In genomic region chrX:48940404-48940955, GRCh38 we compare ENCODE assay signal across 16 cellular contexts. TPM values are rescaled to one million over a fixed set of nuclear protein-coding genes. Genes with fewer than 3 reads are reported as not detected.
DNase-seq lines count a peak whose midpoint lies in the region; ATAC-seq, FAIRE-seq and TF ChIP-seq lines count a peak whose summit lies in the region.
"Had no signal": no experiment of that assay in that cellular context is flagged by ENCODE, and none has a peak within 500 bp of the region (broad histone marks: within the 10 kb centered on the region; RNA-seq: fewer than 3 reads in every experiment).

No MANE protein-coding gene starts in this region.

- CTCF ChIA-PET in CD8-positive, alpha-beta memory T cell (lab: Charles Lee) = interaction anchor here (0.9 to 2.1 kb wide), 5 partner anchors 9 to 309 kb away, joined by 3 to 7 read pairs (median 3); no protein-coding TSS in a partner anchor

- TF ChIP-seq EP300 in gastroesophageal sphincter (IDR thresholded peaks at IDR 0.05) = no peak

- intact Hi-C loops in activated T-helper 1 cell treated with anti-CD3 and anti-CD28 coated beads, Interleukin-12 subunit alpha, Interleukin-12 subunit beta, Interleukin-2, Interleukin-4 antibody, amounts not matched to agents 30 ng/mL and 10 ng/mL and 1 ng/mL, durations not matched to agents 14 hours and 24 hours and 36 hours (cut with micrococcal nuclease) = no loop called here

- no peaks in the 10 kb centered on the region for H3K9me2 ChIP-seq in MM.1S (replicated peaks; ENCODE audit: insufficient read depth, low read length)

- peak overlapping the region in 6 of 7 donors; percentile 23 to 89 (median 78) for H3K4me3 Mint-ChIP-seq in CD8-positive, alpha-beta memory T cell
- peak overlapping the region; percentile 22 for H3K4me3 Mint-ChIP-seq in activated T-helper 1 cell treated with anti-CD3 and anti-CD28 coated beads, Interleukin-12 subunit alpha, Interleukin-12 subunit beta, Interleukin-2, Interleukin-4 antibody, amounts not matched to agents 30 ng/mL and 10 ng/mL and 1 ng/mL, durations not matched to agents 14 hours and 24 hours and 36 hours
- peak overlapping the region; percentile 86 for H3K4me3 Mint-ChIP-seq in natural killer cell treated with Interleukin-12 subunit alpha and Interleukin-12 subunit beta and Interleukin-15 and Interleukin-18, amount 100 ng/mL, for 72 hours

- peak; percentile 30 to 54 for ATAC-seq in natural killer cell treated with Interleukin-12 subunit alpha and Interleukin-12 subunit beta and Interleukin-15 and Interleukin-18, amount 100 ng/mL, for 72 hours
- no peak for ATAC-seq in gastroesophageal sphincter
- ATAC-seq in HG02981 (IDR thresholded peaks at IDR 0.05; ENCODE audit: unreplicated experiment) = no peak
- ATAC-seq: heart right ventricle, left cardiac atrium had no signal

- DNase-seq in CD8-positive, alpha-beta memory T cell = no peak
- DNase-seq in MM.1S = peak; percentile 68
- no peak for DNase-seq in activated T-helper 1 cell treated with anti-CD3 and anti-CD28 coated beads, Interleukin-12 subunit alpha, Interleukin-12 subunit beta, Interleukin-2, Interleukin-4 antibody, amounts not matched to agents 30 ng/mL and 10 ng/mL and 1 ng/mL, durations not matched to agents 14 hours and 24 hours and 36 hours (ENCODE audit: low spot score)
- peak; percentile 71 for DNase-seq in natural killer cell treated with Interleukin-12 subunit alpha and Interleukin-12 subunit beta and Interleukin-15 and Interleukin-18, amount 100 ng/mL, for 72 hours (ENCODE audit: low spot score)
- no peak for DNase-seq in GM12891 (ENCODE audit: insufficient read length, low spot score)
- DNase-seq: Caco-2, heart right ventricle, left cardiac atrium, NCI-H1694, NCI-H510A, SHP77 had no signal

- H3K4me2 ChIP-seq in MM.1S (ENCODE audit: low read depth, low read length) = peak overlapping the region; percentile 87

- no peaks in the 10 kb centered on the region for H3K9me3 Mint-ChIP-seq in CD8-positive, alpha-beta memory T cell
- no peaks in the 10 kb centered on the region for H3K9me3 Mint-ChIP-seq in activated T-helper 1 cell treated with anti-CD3 and anti-CD28 coated beads, Interleukin-12 subunit alpha, Interleukin-12 subunit beta, Interleukin-2, Interleukin-4 antibody, amounts not matched to agents 30 ng/mL and 10 ng/mL and 1 ng/mL, durations not matched to agents 14 hours and 24 hours and 36 hours
- H3K9me3 Mint-ChIP-seq in natural killer cell treated with Interleukin-12 subunit alpha and Interleukin-12 subunit beta and Interleukin-15 and Interleukin-18, amount 100 ng/mL, for 72 hours = no peaks in the 10 kb centered on the region

- no peaks in the 10 kb centered on the region for H3K36me3 ChIP-seq in CD8-positive, alpha-beta memory T cell (ENCODE audit: insufficient read depth, low read length)
- no peaks in the 10 kb centered on the region for H3K36me3 ChIP-seq in MM.1S (replicated peaks; ENCODE audit: insufficient read depth, low read length)
- H3K36me3 ChIP-seq in gastroesophageal sphincter = peaks cover 0 to 29% of the 10 kb centered on the region in 2 donors
- H3K36me3 ChIP-seq: cardiac muscle cell, right atrium auricular region had no signal

- peak overlapping the region; percentile 73 for H3K27ac ChIP-seq in CD8-positive, alpha-beta memory T cell (ENCODE audit: low read depth, low read length)
- H3K27ac ChIP-seq in MM.1S (ENCODE audit: low read length) (peak overlapping the region; percentile 100), gastroesophageal sphincter (no peak overlapping the region)
- H3K27ac ChIP-seq: cardiac muscle cell, right atrium auricular region, VCaP had no signal

- whole genome bisulfite sequencing in gastroesophageal sphincter (ENCODE audit: low coverage in 1 of 2), 2 donors = 80% methylated on average over 1 of the region's 2 CpGs; no CpG with 5 or more reads in 1 of the 2 donors

- FAIRE-seq in GM12891 (lab: Jason Lieb, UNC) = no peak

- H3K36me3 Mint-ChIP-seq in CD8-positive, alpha-beta memory T cell = peaks cover 0 to 40% (median 7%) of the 10 kb centered on the region in 3 donors
- H3K36me3 Mint-ChIP-seq in activated T-helper 1 cell treated with anti-CD3 and anti-CD28 coated beads, Interleukin-12 subunit alpha, Interleukin-12 subunit beta, Interleukin-2, Interleukin-4 antibody, amounts not matched to agents 30 ng/mL and 10 ng/mL and 1 ng/mL, durations not matched to agents 14 hours and 24 hours and 36 hours (ENCODE audit: low read depth) = peaks cover 42% of the 10 kb centered on the region
- peaks cover 14% of the 10 kb centered on the region for H3K36me3 Mint-ChIP-seq in natural killer cell treated with Interleukin-12 subunit alpha and Interleukin-12 subunit beta and Interleukin-15 and Interleukin-18, amount 100 ng/mL, for 72 hours

- peaks cover 43% of the 10 kb centered on the region for H3F3A ChIP-seq in MM.1S (ENCODE audit: insufficient read depth, low read length)

- peaks cover 65% of the 10 kb centered on the region for H3K79me2 ChIP-seq in MM.1S (ENCODE audit: low read length)

- peaks cover 83 to 90% (median 90%) of the 10 kb centered on the region in 3 donors for H3K4me1 Mint-ChIP-seq in CD8-positive, alpha-beta memory T cell
- H3K4me1 Mint-ChIP-seq in activated T-helper 1 cell treated with anti-CD3 and anti-CD28 coated beads, Interleukin-12 subunit alpha, Interleukin-12 subunit beta, Interleukin-2, Interleukin-4 antibody, amounts not matched to agents 30 ng/mL and 10 ng/mL and 1 ng/mL, durations not matched to agents 14 hours and 24 hours and 36 hours (ENCODE audit: low read depth) = peaks cover 78% of the 10 kb centered on the region
- peaks cover 81 to 82% of the 10 kb centered on the region in 2 donors for H3K4me1 Mint-ChIP-seq in natural killer cell treated with Interleukin-12 subunit alpha and Interleukin-12 subunit beta and Interleukin-15 and Interleukin-18, amount 100 ng/mL, for 72 hours (ENCODE audit: low read depth in 2 of 2)

- no peak for TF ChIP-seq POLR2A in GM12891 (IDR thresholded peaks at IDR 0.05; ENCODE audit: low read depth, low read length)
- TF ChIP-seq POLR2A in gastroesophageal sphincter (IDR thresholded peaks at IDR 0.05) = no peak

- H3K27me3 ChIP-seq in CD8-positive, alpha-beta memory T cell (ENCODE audit: insufficient read depth, low read length, poor library complexity, severe bottlenecking) = no peaks in the 10 kb centered on the region
- H3K27me3 ChIP-seq in MM.1S (replicated peaks; ENCODE audit: insufficient read depth, low read length) = no peaks in the 10 kb centered on the region
- no peaks in the 10 kb centered on the region for H3K27me3 ChIP-seq in gastroesophageal sphincter
- H3K27me3 ChIP-seq: cardiac muscle cell, heart right ventricle, right atrium auricular region had no signal

- peak overlapping the region; percentile 56 for H3K4me3 ChIP-seq in CD8-positive, alpha-beta memory T cell (ENCODE audit: low read length)
- no peak overlapping the region for H3K4me3 ChIP-seq in MM.1S (ENCODE audit: low read length)
- H3K4me3 ChIP-seq in gastroesophageal sphincter = no peak overlapping the region
- H3K4me3 ChIP-seq: cardiac muscle cell, heart right ventricle, right atrium auricular region had no signal

- TF ChIP-seq CTCF in MM.1S (IDR thresholded peaks at IDR 0.05; ENCODE audit: low read length) (no peak), gastroesophageal sphincter (IDR thresholded peaks at IDR 0.05) (no peak)

- peaks cover 85% of the 10 kb centered on the region for H3K4me1 ChIP-seq in CD8-positive, alpha-beta memory T cell (ENCODE audit: insufficient read depth, low read length)
- H3K4me1 ChIP-seq in MM.1S (ENCODE audit: low read length) = peaks cover 73% of the 10 kb centered on the region
- H3K4me1 ChIP-seq in gastroesophageal sphincter = peaks cover 0 to 46% (median 0%) of the 10 kb centered on the region in 3 donors
- H3K4me1 ChIP-seq: Caco-2 had no signal

- H2AFZ ChIP-seq in MM.1S (ENCODE audit: low read length) = no peak overlapping the region

- H3K9ac ChIP-seq in MM.1S (ENCODE audit: low read length) = peak overlapping the region; percentile 95

- H4K20me1 ChIP-seq in MM.1S (ENCODE audit: insufficient read depth, low read length) = no peaks in the 10 kb centered on the region

- peak overlapping the region; percentile 93 to 97 (median 94) for H3K27ac Mint-ChIP-seq in CD8-positive, alpha-beta memory T cell
- peak overlapping the region; percentile 97 for H3K27ac Mint-ChIP-seq in activated T-helper 1 cell treated with anti-CD3 and anti-CD28 coated beads, Interleukin-12 subunit alpha, Interleukin-12 subunit beta, Interleukin-2, Interleukin-4 antibody, amounts not matched to agents 30 ng/mL and 10 ng/mL and 1 ng/mL, durations not matched to agents 14 hours and 24 hours and 36 hours
- peak overlapping the region; percentile 94 to 96 for H3K27ac Mint-ChIP-seq in natural killer cell treated with Interleukin-12 subunit alpha and Interleukin-12 subunit beta and Interleukin-15 and Interleukin-18, amount 100 ng/mL, for 72 hours

- no peaks in the 10 kb centered on the region for H3K9me3 ChIP-seq in CD8-positive, alpha-beta memory T cell (ENCODE audit: low read length)
- no peaks in the 10 kb centered on the region for H3K9me3 ChIP-seq in MM.1S (replicated peaks; ENCODE audit: insufficient read depth, low read length)
- no peaks in the 10 kb centered on the region for H3K9me3 ChIP-seq in gastroesophageal sphincter
- H3K9me3 ChIP-seq: Caco-2, heart right ventricle, right atrium auricular region had no signal

- POLR2A ChIA-PET in CD8-positive, alpha-beta memory T cell (lab: Charles Lee) = interaction anchor here (0.7 to 2.8 kb wide), 4 partner anchors 18 to 464 kb away, joined by 3 to 17 read pairs (median 5); partner anchors contain the start of genes PQBP1 and TIMM17B

- peaks cover 0 to 2% of the 10 kb centered on the region in 2 donors for H3K27me3 Mint-ChIP-seq in CD8-positive, alpha-beta memory T cell
- H3K27me3 Mint-ChIP-seq in activated T-helper 1 cell treated with anti-CD3 and anti-CD28 coated beads, Interleukin-12 subunit alpha, Interleukin-12 subunit beta, Interleukin-2, Interleukin-4 antibody, amounts not matched to agents 30 ng/mL and 10 ng/mL and 1 ng/mL, durations not matched to agents 14 hours and 24 hours and 36 hours (ENCODE audit: insufficient read depth) = no peaks in the 10 kb centered on the region
- no peaks in the 10 kb centered on the region for H3K27me3 Mint-ChIP-seq in natural killer cell treated with Interleukin-12 subunit alpha and Interleukin-12 subunit beta and Interleukin-15 and Interleukin-18, amount 100 ng/mL, for 72 hours

RNA-seq across cellular contexts. Expression of gene OTUD5, which starts 16.9 kb away (rescaled TPM):
- total RNA-seq in CD8-positive, alpha-beta memory T cell = 10 to 100 TPM; 67.3 to 69.1 TPM
- polyA plus RNA-seq in CD8-positive, alpha-beta memory T cell = 47.5 TPM
- 84.1 and 84.8 TPM in 2 replicates for total RNA-seq in activated T-helper 1 cell treated with anti-CD3 and anti-CD28 coated beads, Interleukin-12 subunit alpha, Interleukin-12 subunit beta, Interleukin-2, Interleukin-4 antibody, amounts not matched to agents 30 ng/mL and 10 ng/mL and 1 ng/mL, durations not matched to agents 14 hours and 24 hours and 36 hours
- total RNA-seq in natural killer cell treated with Interleukin-12 subunit alpha and Interleukin-12 subunit beta and Interleukin-15 and Interleukin-18, amount 100 ng/mL, for 72 hours = 10 to 100 TPM; 75.8 to 79.9 TPM
- polyA plus RNA-seq in GM12891 (2012; ENCODE audit: low read depth, missing spikeins) = 51.3 TPM
- 10 to 100 TPM; 36.8 to 54.3 (median 47.7) TPM for total RNA-seq in gastroesophageal sphincter

RNA-seq across cellular contexts. Expression of gene PIM2, which starts 21.7 kb away (rescaled TPM):
- total RNA-seq in CD8-positive, alpha-beta memory T cell = 100 to 1,000 TPM; 269 to 273 TPM
- polyA plus RNA-seq in CD8-positive, alpha-beta memory T cell = 212 TPM
- total RNA-seq in activated T-helper 1 cell treated with anti-CD3 and anti-CD28 coated beads, Interleukin-12 subunit alpha, Interleukin-12 subunit beta, Interleukin-2, Interleukin-4 antibody, amounts not matched to agents 30 ng/mL and 10 ng/mL and 1 ng/mL, durations not matched to agents 14 hours and 24 hours and 36 hours = 475 and 478 TPM in 2 replicates
- total RNA-seq in natural killer cell treated with Interleukin-12 subunit alpha and Interleukin-12 subunit beta and Interleukin-15 and Interleukin-18, amount 100 ng/mL, for 72 hours = 100 to 1,000 TPM; 291 to 478 TPM
- polyA plus RNA-seq in GM12891 (2012; ENCODE audit: low read depth, missing spikeins) = 92.2 TPM
- 1 to 10 TPM; 4.7 to 7.4 (median 7.0) TPM for total RNA-seq in gastroesophageal sphincter

RNA-seq across cellular contexts. Expression of gene SLC35A2, which starts 29.0 kb away (rescaled TPM):
- 10 to 100 TPM; 27.1 to 27.2 TPM for total RNA-seq in CD8-positive, alpha-beta memory T cell
- polyA plus RNA-seq in CD8-positive, alpha-beta memory T cell = 13.2 TPM
- 24.9 and 26.5 TPM in 2 replicates for total RNA-seq in activated T-helper 1 cell treated with anti-CD3 and anti-CD28 coated beads, Interleukin-12 subunit alpha, Interleukin-12 subunit beta, Interleukin-2, Interleukin-4 antibody, amounts not matched to agents 30 ng/mL and 10 ng/mL and 1 ng/mL, durations not matched to agents 14 hours and 24 hours and 36 hours
- 10 to 100 TPM; 25.5 to 26.9 TPM for total RNA-seq in natural killer cell treated with Interleukin-12 subunit alpha and Interleukin-12 subunit beta and Interleukin-15 and Interleukin-18, amount 100 ng/mL, for 72 hours
- polyA plus RNA-seq in GM12891 (2012; ENCODE audit: low read depth, missing spikeins) = 13.9 TPM
- total RNA-seq in gastroesophageal sphincter = 10 to 100 TPM in 3 of 4 donors, 1 to 10 TPM in 1; 8.1 to 12.8 (median 11.9) TPM

RNA-seq across cellular contexts. Expression of gene KCND1, which starts 31.2 kb away (rescaled TPM):
- 1 to 10 TPM in 1 of 2 experiments, under 1 TPM in 1; 0.72 to 1.1 TPM for total RNA-seq in CD8-positive, alpha-beta memory T cell
- polyA plus RNA-seq in CD8-positive, alpha-beta memory T cell = 0.06 TPM
- total RNA-seq in activated T-helper 1 cell treated with anti-CD3 and anti-CD28 coated beads, Interleukin-12 subunit alpha, Interleukin-12 subunit beta, Interleukin-2, Interleukin-4 antibody, amounts not matched to agents 30 ng/mL and 10 ng/mL and 1 ng/mL, durations not matched to agents 14 hours and 24 hours and 36 hours = 3.3 and 4.0 TPM in 2 replicates
- total RNA-seq in natural killer cell treated with Interleukin-12 subunit alpha and Interleukin-12 subunit beta and Interleukin-15 and Interleukin-18, amount 100 ng/mL, for 72 hours = 1 to 10 TPM; 3.3 to 6.2 TPM
- 0.86 TPM for polyA plus RNA-seq in GM12891 (2012; ENCODE audit: low read depth, missing spikeins)
- 1 to 10 TPM in 3 of 4 donors, under 1 TPM in 1; 0.78 to 2.7 (median 1.7) TPM for total RNA-seq in gastroesophageal sphincter

RNA-seq across cellular contexts. Expression of gene PQBP1, which starts 42.8 kb away (rescaled TPM):
- total RNA-seq in CD8-positive, alpha-beta memory T cell = 100 to 1,000 TPM; 101 to 106 TPM
- polyA plus RNA-seq in CD8-positive, alpha-beta memory T cell = 83.5 TPM
- total RNA-seq in activated T-helper 1 cell treated with anti-CD3 and anti-CD28 coated beads, Interleukin-12 subunit alpha, Interleukin-12 subunit beta, Interleukin-2, Interleukin-4 antibody, amounts not matched to agents 30 ng/mL and 10 ng/mL and 1 ng/mL, durations not matched to agents 14 hours and 24 hours and 36 hours = 112 and 119 TPM in 2 replicates
- total RNA-seq in natural killer cell treated with Interleukin-12 subunit alpha and Interleukin-12 subunit beta and Interleukin-15 and Interleukin-18, amount 100 ng/mL, for 72 hours = 10 to 100 TPM; 75.3 to 80.8 TPM
- polyA plus RNA-seq in GM12891 (2012; ENCODE audit: low read depth, missing spikeins) = 77.8 TPM
- 10 to 100 TPM; 47.8 to 79.8 (median 69.4) TPM for total RNA-seq in gastroesophageal sphincter

Comparison
In these comparisons a context has a peak if more than half of its experiments do, and no peak if none do; other contexts are left out.
1. DNase-seq: peak in MM.1S (single experiment) and natural killer cell treated with Interleukin-12 subunit alpha and Interleukin-12 subunit beta and Interleukin-15 and Interleukin-18, amount 100 ng/mL, for 72 hours (single experiment); none in CD8-positive, alpha-beta memory T cell (0 of 5), activated T-helper 1 cell treated with anti-CD3 and anti-CD28 coated beads, Interleukin-12 subunit alpha, Interleukin-12 subunit beta, Interleukin-2, Interleukin-4 antibody, amounts not matched to agents 30 ng/mL and 10 ng/mL and 1 ng/mL, durations not matched to agents 14 hours and 24 hours and 36 hours (single experiment) and GM12891 (single experiment).
2. H3K27ac ChIP-seq: peak in CD8-positive, alpha-beta memory T cell (single experiment) and MM.1S (single experiment); none in gastroesophageal sphincter (0 of 4).
3. H3K4me3 Mint-ChIP-seq: peak in every context shown above with its lines; median percentile 86 in natural killer cell treated with Interleukin-12 subunit alpha and Interleukin-12 subunit beta and Interleukin-15 and Interleukin-18, amount 100 ng/mL, for 72 hours; 78 in CD8-positive, alpha-beta memory T cell; 22 in activated T-helper 1 cell treated with anti-CD3 and anti-CD28 coated beads, Interleukin-12 subunit alpha, Interleukin-12 subunit beta, Interleukin-2, Interleukin-4 antibody, amounts not matched to agents 30 ng/mL and 10 ng/mL and 1 ng/mL, durations not matched to agents 14 hours and 24 hours and 36 hours.
4. ATAC-seq: peak in natural killer cell treated with Interleukin-12 subunit alpha and Interleukin-12 subunit beta and Interleukin-15 and Interleukin-18, amount 100 ng/mL, for 72 hours (2 of 2); none in gastroesophageal sphincter (single experiment) and HG02981 (single experiment).
5. RNA of gene PIM2, which starts 21.7 kb away (total RNA-seq): 291 to 478 TPM in natural killer cell treated with Interleukin-12 subunit alpha and Interleukin-12 subunit beta and Interleukin-15 and Interleukin-18, amount 100 ng/mL, for 72 hours, 475 to 478 TPM in activated T-helper 1 cell treated with anti-CD3 and anti-CD28 coated beads, Interleukin-12 subunit alpha, Interleukin-12 subunit beta, Interleukin-2, Interleukin-4 antibody, amounts not matched to agents 30 ng/mL and 10 ng/mL and 1 ng/mL, durations not matched to agents 14 hours and 24 hours and 36 hours and 269 to 273 TPM in CD8-positive, alpha-beta memory T cell; 4.7 to 7.4 TPM in gastroesophageal sphincter; every median in the first group is over 10 times any median in the second.
6. Peak in every context shown above with its lines, with median percentiles within 50 percentile points of each other: H3K27ac Mint-ChIP-seq.